1 cellular context compared by ENCODE assay signal in genomic region chr1:245130286-245131025, GRCh38. TPM values are rescaled to one million over a fixed set of nuclear protein-coding genes. Genes with fewer than 3 reads are reported as not detected.
"Had no signal": no experiment of that assay in that cellular context is flagged by ENCODE, and none has a peak within 500 bp of the region (broad histone marks: within the 10 kb centered on the region; RNA-seq: fewer than 3 reads in every experiment).

No MANE protein-coding gene starts in this region.

RNA-seq across cellular contexts. Expression of gene KIF26B, which starts 24.3 kb away (rescaled TPM):
- total RNA-seq: natural killer cell treated with Interleukin-12 subunit alpha and Interleukin-12 subunit beta and Interleukin-15 and Interleukin-18, amount 100 ng/mL, for 72 hours had no signal
